Comparison of ENCODE assay signal across 8 cellular contexts in the genomic region with DNA sequence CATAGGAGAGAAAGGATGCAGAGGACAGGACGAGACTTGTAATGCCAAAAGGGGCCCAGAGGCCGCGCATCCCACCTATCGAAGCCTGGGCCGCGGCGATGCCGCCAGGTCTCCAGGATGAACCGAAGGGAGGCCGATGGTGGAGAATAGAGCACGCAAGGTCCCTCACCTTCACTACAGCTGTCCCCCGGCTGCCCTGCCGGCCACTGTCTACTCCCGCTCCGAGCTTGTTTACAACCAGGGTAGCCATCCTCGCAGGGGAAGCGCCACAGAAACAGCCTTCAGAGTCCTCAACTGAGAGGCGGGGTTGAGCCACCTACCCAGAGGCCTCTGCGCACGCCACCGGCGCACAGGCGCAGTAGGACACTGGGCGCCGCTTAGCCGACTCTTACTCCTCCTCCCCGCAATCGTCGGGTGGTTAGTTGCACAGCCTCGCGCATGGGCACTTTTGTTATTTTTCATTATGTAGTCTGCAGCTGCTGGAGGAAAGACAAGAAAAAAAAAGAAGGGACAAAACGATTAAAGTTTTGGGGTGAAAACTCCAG. TPM values are rescaled to one million over a fixed set of nuclear protein-coding genes. Genes with fewer than 3 reads are reported as not detected.
DNase-seq lines count a peak whose midpoint lies in the region; ATAC-seq, FAIRE-seq and TF ChIP-seq lines count a peak whose summit lies in the region.

Gene TRIM23, minus strand, starts transcription at position 309 of the 545 bp plus-strand sequence. Its CDS starts 59 bp downstream, at position 250.

- no peaks in the 10 kb centered on the region for H3K9me3 ChIP-seq in right atrium auricular region

- peak within 1 kb of the TSS; percentile 73 to 82 for H3K27ac ChIP-seq in right atrium auricular region

- peak within 1 kb of the TSS; percentile 72 to 98 for H3K4me3 ChIP-seq in right atrium auricular region

- in situ Hi-C loops in GM13977 (cut with MboI; ENCODE audit: low pct_unique_long_range_greater_than_20kb, low sequenced_read_pairs, unreplicated experiment), result no loop called here

- peaks cover 0 to 34% of the 10 kb centered on the region in 2 donors for H3K4me1 ChIP-seq in right atrium auricular region

- no peaks in the 10 kb centered on the region for H3K36me3 ChIP-seq in right atrium auricular region

- DNase-seq in GM13977 (ENCODE audit: low spot score), result peak; percentile 85
- peak; percentile 96 for DNase-seq in NCI-H146 treated with DMSO at 0.1 percent for 48 hours (lab: John Stamatoyannopoulos, UW; ENCODE audit: unreplicated experiment)
- DNase-seq in T-helper 1 cell, result peak; percentile 86 to 95 (median 88)
- peak; percentile 91 for DNase-seq in amniotic stem cell (lab: John Stamatoyannopoulos, UW)
- DNase-seq in right atrium auricular region (ENCODE audit: low spot score), result peak; percentile 90
- peak; percentile 84 for DNase-seq in pulmonary artery endothelial cell (ENCODE audit: low read depth, low spot score)
- DNase-seq in urothelium cell line (ENCODE audit: low spot score), result peak; percentile 94

- TF ChIP-seq CTCF in GM13977 (IDR thresholded peaks at IDR 0.05; ENCODE audit: extremely low read depth, insufficient read depth, missing control alignments) (no peak), right atrium auricular region (IDR thresholded peaks at IDR 0.05) (peak in 1 of 2 donors; percentile 14)

- peak; percentile 92 for ATAC-seq in HG02884 (IDR thresholded peaks at IDR 0.05; ENCODE audit: unreplicated experiment)

- no peak for FAIRE-seq in urothelium cell line (lab: Jason Lieb, UNC)

- no peaks in the 10 kb centered on the region for H3K27me3 ChIP-seq in right atrium auricular region

RNA-seq across cellular contexts. Expression of gene TRIM23, which starts in this region (rescaled TPM):
- total RNA-seq in right atrium auricular region, result 10 to 100 TPM in 1 of 2 donors, 1 to 10 TPM in 1; 9.6 to 11.8 TPM
- 20.3 and 32.5 TPM in 2 replicates for total RNA-seq in pulmonary artery endothelial cell

Comparison
In these comparisons a context has a peak if more than half of its experiments do, and no peak if none do; other contexts are left out.
1. Peak in every context shown above with its lines: DNase-seq, ATAC-seq, H3K4me3 ChIP-seq and H3K27ac ChIP-seq.